8 cellular contexts compared by ENCODE assay signal in the genomic region with DNA sequence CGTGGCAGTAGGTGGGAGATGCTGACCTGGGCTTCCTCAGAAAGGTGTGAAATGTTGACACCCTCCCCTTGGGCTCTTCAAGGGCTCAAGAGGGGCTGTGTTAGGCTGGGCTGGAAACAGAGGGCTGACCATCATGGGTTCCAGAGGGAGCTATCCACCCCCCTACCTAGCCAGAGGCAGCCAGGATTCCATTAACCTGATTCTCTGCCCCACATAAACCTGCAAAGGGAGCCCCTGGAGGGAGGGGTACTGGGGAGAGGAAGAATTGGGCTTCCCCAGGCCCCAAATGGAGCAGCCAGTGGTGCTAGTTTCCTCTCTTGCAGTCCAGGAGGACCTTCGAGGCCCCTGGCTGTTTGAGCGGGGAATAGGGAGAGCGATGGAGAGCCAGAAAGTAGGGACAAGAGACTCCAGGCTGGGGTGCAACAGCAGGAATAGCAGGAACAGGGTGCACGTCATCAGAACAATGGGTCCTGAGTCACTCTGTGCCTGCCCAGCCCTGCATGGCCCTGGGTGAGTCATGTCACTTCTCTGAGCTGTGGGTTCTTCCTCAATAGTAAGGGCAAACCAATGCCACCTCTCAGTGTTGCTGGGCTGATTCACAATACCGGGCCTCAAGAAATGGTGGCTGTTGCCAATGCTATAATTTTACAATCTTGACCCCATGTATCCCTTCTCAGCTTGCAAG.
DNase-seq lines count a peak whose midpoint lies in the region; ATAC-seq, FAIRE-seq and TF ChIP-seq lines count a peak whose summit lies in the region.

No MANE protein-coding gene starts in this region.

- no peak for TF ChIP-seq EP300 in GM12878 (IDR thresholded peaks at IDR 0.05; ENCODE audit: borderline replicate concordance in 1 of 2, control insufficient read depth in 1 of 2, low read depth in 2 of 2, low read length in 2 of 2)

- H3K23ac ChIP-seq in mesendoderm (ENCODE audit: low read length), result no peak overlapping the region

- H4K5ac ChIP-seq in mesendoderm (ENCODE audit: low read length), result no peak overlapping the region

- no peak overlapping the region for H3K9ac ChIP-seq in GM12878 (ENCODE audit: control insufficient read depth, insufficient read depth, low read length)
- no peak overlapping the region for H3K9ac ChIP-seq in mesendoderm (ENCODE audit: low read length)

- H3K4me1 ChIP-seq in GM12878 (ENCODE audit: control insufficient read depth, insufficient read depth, low read length) (no peaks in the 10 kb centered on the region), mesendoderm (ENCODE audit: control insufficient read depth, low read depth, low read length) (peaks cover 12% of the 10 kb centered on the region)

- SMC1A ChIA-PET in GM12878 (lab: Charles Lee; ENCODE audit: uncharacterized antibody, unreplicated experiment), result no interaction called here

- RAD21 ChIA-PET in GM12878 (lab: Charles Lee; ENCODE audit: unreplicated experiment), result no interaction called here

- TF ChIP-seq CTCF in AG09319 (IDR thresholded peaks at IDR 0.05; ENCODE audit: low read depth, low read length) (no peak), GM12878 (IDR thresholded peaks at IDR 0.05 in 2 of 3, conservative IDR thresholded peaks at IDR 0.05 in 1 of 3; ENCODE audit: control insufficient read depth in 2 of 3, extremely low read depth in 1 of 3, insufficient read depth in 1 of 3, low read depth in 3 of 3, low read length in 3 of 3) (no peak), GM10248 (IDR thresholded peaks at IDR 0.05; ENCODE audit: control extremely low read depth, extremely low read depth, low read depth, missing control alignments) (no peak)

- in situ Hi-C loops in GM12878 (cut with MboI), result no loop called here

- H3K79me1 ChIP-seq in mesendoderm (ENCODE audit: low read length), result no peaks in the 10 kb centered on the region

- H4K20me1 ChIP-seq in GM12878 (ENCODE audit: control insufficient read depth, insufficient read depth), result no peaks in the 10 kb centered on the region

- H2AK5ac ChIP-seq in mesendoderm (ENCODE audit: low read length), result no peak overlapping the region

- H3K27ac ChIP-seq in GM12878 (ENCODE audit: control insufficient read depth, insufficient read depth), result no peak overlapping the region
- H3K27ac ChIP-seq in mesendoderm (ENCODE audit: low read depth, low read length), result no peak overlapping the region
- H3K27ac ChIP-seq in caudate nucleus (ENCODE audit: low read depth, low read length), result no peak overlapping the region

- H4K8ac ChIP-seq in mesendoderm (ENCODE audit: low read depth, low read length), result no peak overlapping the region

- intact Hi-C loops in GM12878 (cut with micrococcal nuclease; ENCODE audit: unreplicated experiment), result no loop called here

- H3K9me3 ChIP-seq in GM12878 (replicated peaks; ENCODE audit: control insufficient read depth, insufficient read depth, low read length), result no peaks in the 10 kb centered on the region

- peak overlapping the region; percentile 24 for H3K4ac ChIP-seq in mesendoderm (ENCODE audit: low read depth, low read length)

- no peak overlapping the region for H3K56ac ChIP-seq in mesendoderm (ENCODE audit: low read length)

- TF ChIP-seq POLR2A in GM12878 (IDR thresholded peaks at IDR 0.05; ENCODE audit: low read depth, low read length), result no peak

- no peak overlapping the region for H2BK15ac ChIP-seq in mesendoderm (replicated peaks; ENCODE audit: low read depth)

- H2BK120ac ChIP-seq in mesendoderm (ENCODE audit: low read depth, low read length), result no peak overlapping the region

- ATAC-seq in GM12878, result peak; percentile 48; the same call in 2 of the 3 replicates

- WGBS in GM12878 (ENCODE audit: insufficient coverage, insufficient replicate concordance, low lambda C conversion rate, missing lambda C conversion rate), result 17% methylated on average over 6 of the region's 6 CpGs
- no CpG with 5 or more reads among the region's 6 CpGs for WGBS in mesendoderm (ENCODE audit: extremely low coverage, insufficient coverage, low lambda C conversion rate)

- POLR2A ChIA-PET in GM12878 (lab: Charles Lee), result no interaction called here
- POLR2A ChIA-PET in GM10248 (lab: Yijun Ruan, JAX), result no interaction called here

- H3K18ac ChIP-seq in mesendoderm (ENCODE audit: low read length), result no peak overlapping the region

- no peak overlapping the region for H2BK5ac ChIP-seq in mesendoderm (ENCODE audit: low read length)

- no TSS peak for BruUV-seq in GM12878 (replicated peaks; lab: Mats Ljungman, UMichigan)

- no peak for FAIRE-seq in GM12878 (lab: Jason Lieb, UNC)

- H3K79me2 ChIP-seq in GM12878 (ENCODE audit: control insufficient read depth, insufficient read depth, low read length) (no peaks in the 10 kb centered on the region), mesendoderm (ENCODE audit: control insufficient read depth, insufficient read depth, low read length) (no peaks in the 10 kb centered on the region)

- H3K4me2 ChIP-seq in GM12878 (ENCODE audit: control insufficient read depth, insufficient read depth), result no peak overlapping the region
- no peak overlapping the region for H3K4me2 ChIP-seq in mesendoderm (ENCODE audit: low read length)

- DNase-seq in AG09319 (ENCODE audit: extremely low read depth, low read depth) (peak; percentile 22), HT1080 (ENCODE audit: low read depth) (peak; percentile 99), GM12878 (ENCODE audit: low read depth, low spot score) (no peak), mesendoderm (peak; percentile 42), GM10248 (ENCODE audit: extremely low spot score) (no peak), caudate nucleus (lab: John Stamatoyannopoulos, UW) (no peak), NCI-H1436 treated with DMSO at 0.1 percent for 48 hours (lab: John Stamatoyannopoulos, UW) (no peak), NCI-H1694 treated with DMSO at 0.1 percent for 48 hours (lab: John Stamatoyannopoulos, UW) (no peak)

- H3K36me3 ChIP-seq in GM12878 (ENCODE audit: control insufficient read depth in 2 of 2, insufficient read depth in 2 of 2, low read length in 1 of 2) (no peaks in the 10 kb centered on the region), mesendoderm (ENCODE audit: control insufficient read depth, insufficient read depth, low read length) (no peaks in the 10 kb centered on the region)

- H3K4me3 ChIP-seq in GM12878, result no peak overlapping the region
- H3K4me3 ChIP-seq in mesendoderm (ENCODE audit: low read length), result no peak overlapping the region

- no peak for TF ChIP-seq RAD21 in GM12878 (IDR thresholded peaks at IDR 0.05; ENCODE audit: insufficient read depth, low read depth, low read length)

- H2AFZ ChIP-seq in GM12878 (ENCODE audit: control insufficient read depth, low read depth, low read length), result no peak overlapping the region

- no peaks in the 10 kb centered on the region; a peak in 1 of 4 replicates for H3K27me3 ChIP-seq in GM12878 (replicated peaks in 1 of 2; ENCODE audit: control insufficient read depth in 2 of 2, insufficient read depth in 2 of 2, low read length in 1 of 2)
- H3K27me3 ChIP-seq in mesendoderm (ENCODE audit: insufficient read depth, low read length, poor library complexity), result no peaks in the 10 kb centered on the region

- CTCF ChIA-PET in GM12878 (lab: Yijun Ruan, JAX) (no interaction called here), GM10248 (lab: Yijun Ruan, JAX) (no interaction called here)

TF ChIP-seq in GM12878, 131 proteins besides CTCF, POLR2A, EP300 and RAD21:
- TF ChIP-seq GATAD2B (conservative IDR thresholded peaks at IDR 0.05; ENCODE audit: low read depth), result no peak
- no peak for TF ChIP-seq SUPT20H (IDR thresholded peaks at IDR 0.05; ENCODE audit: borderline replicate concordance, control insufficient read depth, low read depth, low read length)
- TF ChIP-seq ZNF622 (IDR thresholded peaks at IDR 0.05), result no peak
- no peak for TF ChIP-seq BCL11A (IDR thresholded peaks at IDR 0.05; ENCODE audit: low read depth, low read length)
- TF ChIP-seq RCOR1 (conservative IDR thresholded peaks at IDR 0.05; ENCODE audit: low read depth, low read length), result no peak
- no peak for TF ChIP-seq CBX5 (IDR thresholded peaks at IDR 0.05; ENCODE audit: low read depth)
- no peak for TF ChIP-seq WRNIP1 (IDR thresholded peaks at IDR 0.05; ENCODE audit: borderline replicate concordance, low read depth, low read length)
- TF ChIP-seq HDAC6 (IDR thresholded peaks at IDR 0.05; ENCODE audit: unreplicated experiment), result no peak
- TF ChIP-seq USF2 (IDR thresholded peaks at IDR 0.05; ENCODE audit: borderline replicate concordance, low read depth, low read length), result no peak
- no peak for TF ChIP-seq ZBTB40 (IDR thresholded peaks at IDR 0.05; ENCODE audit: borderline replicate concordance)

Comparison
In these comparisons a context has a peak if more than half of its experiments do, and no peak if none do; other contexts are left out.
1. DNase-seq: peak in AG09319 (single experiment), HT1080 (single experiment) and mesendoderm (single experiment); none in GM12878 (single experiment), GM10248 (single experiment), caudate nucleus (0 of 61), NCI-H1436 treated with DMSO at 0.1 percent for 48 hours (single experiment) and NCI-H1694 treated with DMSO at 0.1 percent for 48 hours (single experiment).